Comparison of ENCODE assay signal across 8 cellular contexts in genomic region chr10:43304687-43305333, GRCh38. TPM values are rescaled to one million over a fixed set of nuclear protein-coding genes. Genes with fewer than 3 reads are reported as not detected.
DNase-seq lines count a peak whose midpoint lies in the region; ATAC-seq, FAIRE-seq and TF ChIP-seq lines count a peak whose summit lies in the region.

No MANE protein-coding gene starts in this region.

- no peaks in the 10 kb centered on the region for H3K36me3 Mint-ChIP-seq in astrocyte (ENCODE audit: low read depth, unreplicated experiment)

- H3K9ac ChIP-seq in astrocyte (ENCODE audit: low read length): no peak overlapping the region

- ATAC-seq in GM18867 (IDR thresholded peaks at IDR 0.05; ENCODE audit: unreplicated experiment): no peak

- DNase-seq in NCI-H2107 treated with DMSO at 0.1 percent for 48 hours (lab: John Stamatoyannopoulos, UW; ENCODE audit: unreplicated experiment): peak; percentile 29
- no peak for DNase-seq in NCI-H2107 (lab: John Stamatoyannopoulos, UW)
- DNase-seq in T-helper 2 cell: peak in 4 of 5 experiments; percentile 39 to 58 (median 48)
- DNase-seq in astrocyte (ENCODE audit: low read depth): peak; percentile 27
- DNase-seq in hypothalamus (lab: John Stamatoyannopoulos, UW): peak in 35 of 51 donors; percentile 5 to 67 (median 33)
- peak; percentile 24 for DNase-seq in putamen (ENCODE audit: low spot score)
- DNase-seq in urothelium cell line (ENCODE audit: low spot score): peak; percentile 75

- H3K27ac ChIP-seq in astrocyte (ENCODE audit: low read depth, low read length): no peak overlapping the region

- peak overlapping the region; percentile 32 for H3K4me3 ChIP-seq in astrocyte (ENCODE audit: insufficient read depth, low read depth, low read length)

- peaks cover 3% of the 10 kb centered on the region for H3K9me3 Mint-ChIP-seq in astrocyte (ENCODE audit: unreplicated experiment)

- no peak for FAIRE-seq in astrocyte (lab: Jason Lieb, UNC)
- FAIRE-seq in urothelium cell line (lab: Jason Lieb, UNC): no peak

- H3K27me3 ChIP-seq in astrocyte (ENCODE audit: insufficient read depth, low read length): peaks cover 37% of the 10 kb centered on the region

- H3K4me1 ChIP-seq in astrocyte (ENCODE audit: insufficient read depth, low read length): no peaks in the 10 kb centered on the region

- no peak for TF ChIP-seq CTCF in astrocyte (IDR thresholded peaks at IDR 0.05; ENCODE audit: insufficient read depth, low read depth, low read length)

- H3K27ac Mint-ChIP-seq in astrocyte (ENCODE audit: unreplicated experiment): peak overlapping the region; percentile 41

- no peaks in the 10 kb centered on the region for H3K79me2 ChIP-seq in astrocyte (ENCODE audit: insufficient read depth, low read length)

- H3K4me3 Mint-ChIP-seq in astrocyte (ENCODE audit: unreplicated experiment): peak overlapping the region; percentile 78

- no peaks in the 10 kb centered on the region for H3K4me1 Mint-ChIP-seq in astrocyte (ENCODE audit: low read depth, unreplicated experiment)

- peak overlapping the region; percentile 71 for H3K4me2 ChIP-seq in astrocyte (ENCODE audit: low read length)

- H2AFZ ChIP-seq in astrocyte (ENCODE audit: low read depth, low read length): peak overlapping the region; percentile 30

- no peaks in the 10 kb centered on the region for H3K36me3 ChIP-seq in astrocyte (ENCODE audit: insufficient read depth, low read length)

- peaks cover 43% of the 10 kb centered on the region for H3K27me3 Mint-ChIP-seq in astrocyte (ENCODE audit: low read depth, unreplicated experiment)

- H3K9me3 ChIP-seq in astrocyte (ENCODE audit: insufficient read depth, low read depth, low read length): no peaks in the 10 kb centered on the region

- no peaks in the 10 kb centered on the region for H4K20me1 ChIP-seq in astrocyte (ENCODE audit: insufficient read depth, low read length)

RNA-seq across cellular contexts. Expression of gene RASGEF1A, which starts 37.9 kb away (rescaled TPM):
- 11.4 and 11.8 TPM in 2 replicates for total RNA-seq in astrocyte
